In genomic region chr4:175947117-175947722, GRCh38 we compare ENCODE assay signal across 9 cellular contexts.
A peak's percentile ranks its signal among the peaks of the same experiment; 100 is the strongest.
DNase-seq lines count a peak whose midpoint lies in the region; ATAC-seq and TF ChIP-seq lines count a peak whose summit lies in the region.
"Had no signal": no experiment of that assay in that cellular context is flagged by ENCODE, and none has a peak within 500 bp of the region (broad histone marks: within the 10 kb centered on the region; RNA-seq: fewer than 3 reads in every experiment).

No MANE protein-coding gene starts in this region.

- DNase-seq in GM04504 (ENCODE audit: low read depth): peak; percentile 3
- DNase-seq in amniotic epithelial cell (ENCODE audit: low read depth): peak; percentile 22
- no peak for DNase-seq in AG08396 (ENCODE audit: low spot score)
- no peak for DNase-seq in NCI-H524 (lab: John Stamatoyannopoulos, UW)

- peak; percentile 52 for TF ChIP-seq CTCF in liver (IDR thresholded peaks at IDR 0.05; ENCODE audit: low read depth, low read length, missing input control)

- no peaks in the 10 kb centered on the region for H3K27me3 Mint-ChIP-seq in stimulated activated memory B cell treated with anti-CD40 and anti-IgM and Interleukin-4, amounts not matched to agents 10 μg/mL and 1 μg/mL and 100 μg/mL, for 72 hours

- no peaks in the 10 kb centered on the region for H3K36me3 Mint-ChIP-seq in stimulated activated memory B cell treated with anti-CD40 and anti-IgM and Interleukin-4, amounts not matched to agents 10 μg/mL and 1 μg/mL and 100 μg/mL, for 72 hours

- H3K4me1 Mint-ChIP-seq in stimulated activated memory B cell treated with anti-CD40 and anti-IgM and Interleukin-4, amounts not matched to agents 10 μg/mL and 1 μg/mL and 100 μg/mL, for 72 hours: peaks cover 7% of the 10 kb centered on the region

- H3K36me3 ChIP-seq in liver (ENCODE audit: control insufficient read depth in 4 of 4, insufficient read depth in 3 of 4, low read depth in 1 of 4, low read length in 3 of 4): no peaks in the 10 kb centered on the region

- no peaks in the 10 kb centered on the region for H3K4me1 ChIP-seq in liver (ENCODE audit: control insufficient read depth in 4 of 4, insufficient read depth in 4 of 4, low read length in 3 of 4)

- H3K9me3 Mint-ChIP-seq in stimulated activated memory B cell treated with anti-CD40 and anti-IgM and Interleukin-4, amounts not matched to agents 10 μg/mL and 1 μg/mL and 100 μg/mL, for 72 hours: no peaks in the 10 kb centered on the region

- H3K27ac ChIP-seq in liver (ENCODE audit: low read depth in 1 of 2, low read length in 2 of 2): no peak overlapping the region
- H3K27ac ChIP-seq: skin epidermis had no signal

- H3K4me3 Mint-ChIP-seq in stimulated activated memory B cell treated with anti-CD40 and anti-IgM and Interleukin-4, amounts not matched to agents 10 μg/mL and 1 μg/mL and 100 μg/mL, for 72 hours: no peak overlapping the region

- no peak overlapping the region for H3K4me3 ChIP-seq in liver (ENCODE audit: low read depth in 1 of 3, low read length in 3 of 3)
- H3K4me3 ChIP-seq: skin epidermis had no signal

- peak; percentile 60 for ATAC-seq in HG03432 (IDR thresholded peaks at IDR 0.05; ENCODE audit: unreplicated experiment)
- no peak for ATAC-seq in stimulated activated memory B cell treated with anti-CD40 and anti-IgM and Interleukin-4, amounts not matched to agents 10 μg/mL and 1 μg/mL and 100 μg/mL, for 72 hours
- no peak for ATAC-seq in HG03095 (IDR thresholded peaks at IDR 0.05; ENCODE audit: unreplicated experiment)

- H3K27me3 ChIP-seq in liver (ENCODE audit: control insufficient read depth in 4 of 4, insufficient read depth in 4 of 4, low read length in 3 of 4): peaks cover 0 to 2% (median 0%) of the 10 kb centered on the region in 4 donors

- 2% methylated on average over 4 of the region's 4 CpGs for WGBS in liver

- no peaks in the 10 kb centered on the region for H3K9me3 ChIP-seq in liver (ENCODE audit: control insufficient read depth in 4 of 4, low read length in 3 of 4)

- H3K27ac Mint-ChIP-seq in stimulated activated memory B cell treated with anti-CD40 and anti-IgM and Interleukin-4, amounts not matched to agents 10 μg/mL and 1 μg/mL and 100 μg/mL, for 72 hours: no peak overlapping the region

- H3K9ac ChIP-seq in liver (ENCODE audit: low read depth in 1 of 2, low read length in 2 of 2): no peak overlapping the region

- peak; percentile 61 to 68 for TF ChIP-seq RAD21 in liver (IDR thresholded peaks at IDR 0.05)

TF ChIP-seq in liver, 16 proteins besides CTCF, POLR2A, EP300 and RAD21:
- TF ChIP-seq RXRA (IDR thresholded peaks at IDR 0.05): no peak
- TF ChIP-seq TAF1 (conservative IDR thresholded peaks at IDR 0.05): no peak
- TF ChIP-seq HNF4A (conservative IDR thresholded peaks at IDR 0.05): no peak
- no peak for TF ChIP-seq HNF4G (IDR thresholded peaks at IDR 0.05)
- no peak for TF ChIP-seq SP1 (IDR thresholded peaks at IDR 0.05)
- TF ChIP-seq EGR1 (IDR thresholded peaks at IDR 0.05; ENCODE audit: low read depth in 2 of 2): no peak

Comparison
In these comparisons a context has a peak if more than half of its experiments do, and no peak if none do; other contexts are left out.
1. DNase-seq: peak in GM04504 (single experiment) and amniotic epithelial cell (single experiment); none in AG08396 (single experiment) and NCI-H524 (0 of 2).